ENCODE assay signal across 9 cellular contexts in the genomic region with DNA sequence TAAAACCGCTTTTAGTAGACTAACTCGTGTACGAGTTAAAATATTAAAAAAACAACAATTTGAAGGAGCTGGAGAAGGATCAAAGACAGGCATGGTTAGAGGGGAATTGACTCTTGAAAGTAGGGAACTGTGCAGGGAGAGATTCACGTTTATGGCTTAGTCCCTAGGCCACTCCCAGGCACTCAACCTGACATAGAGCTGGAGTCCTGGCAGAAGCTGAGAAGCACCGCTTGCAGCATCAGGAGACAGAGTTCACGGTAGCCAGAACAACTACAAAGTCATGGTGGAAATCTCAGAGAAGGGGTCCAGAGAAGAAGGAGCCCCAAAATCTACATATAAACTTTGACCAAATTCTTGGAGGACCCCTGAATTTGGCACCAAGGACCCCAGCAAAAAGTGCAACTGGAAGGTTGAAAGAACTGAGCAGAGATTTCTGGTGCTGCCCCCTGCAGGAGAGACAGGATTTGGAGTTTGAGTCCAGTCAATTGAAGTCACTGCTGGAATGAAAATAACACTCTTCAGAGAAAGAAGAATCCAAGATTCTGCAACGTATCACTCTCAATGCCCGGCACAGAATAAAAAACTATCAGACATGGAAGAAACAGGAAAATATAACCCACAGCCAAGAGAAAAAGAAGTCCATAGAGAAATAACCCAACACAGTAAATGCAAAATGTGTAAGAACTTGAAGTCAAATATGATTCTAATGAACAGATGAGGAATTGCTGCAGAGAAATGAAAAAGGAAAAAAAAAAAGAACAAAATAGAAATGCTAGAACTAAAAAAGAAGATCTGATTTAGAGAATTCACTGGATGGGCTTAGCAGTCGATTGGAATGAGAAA.
DNase-seq lines count a peak whose midpoint lies in the region; ATAC-seq and TF ChIP-seq lines count a peak whose summit lies in the region.
"Had no signal": no experiment of that assay in that cellular context is flagged by ENCODE, and none has a peak within 500 bp of the region (broad histone marks: within the 10 kb centered on the region; RNA-seq: fewer than 3 reads in every experiment).

No MANE protein-coding gene starts in this region.

- no peak overlapping the region for H3T11ph ChIP-seq in H9 (ENCODE audit: low read length)

- H4K8ac ChIP-seq in H9 (replicated peaks; ENCODE audit: insufficient read length, low read depth, low read length): no peak overlapping the region

- H3K79me1 ChIP-seq in H9 (ENCODE audit: insufficient read depth, low read depth, low read length, poor library complexity, severe bottlenecking): no peaks in the 10 kb centered on the region

- H2BK120ac ChIP-seq in H9 (ENCODE audit: low read depth, low read length, poor library complexity, severe bottlenecking): no peak overlapping the region

- H3K36me3 Mint-ChIP-seq in CD14-positive monocyte (no peaks in the 10 kb centered on the region), H9 (ENCODE audit: insufficient read depth in 1 of 3, low read depth in 3 of 3) (no peaks in the 10 kb centered on the region)
- H3K36me3 Mint-ChIP-seq: naive B cell had no signal

- no peak overlapping the region for H3K4me2 ChIP-seq in H9 (ENCODE audit: insufficient read depth, insufficient read length, low read length)

- DNase-seq in CD14-positive monocyte (ENCODE audit: low spot score): no peak
- DNase-seq in H9: peak; percentile 60
- DNase-seq in WERI-Rb-1: peak; percentile 58
- peak; percentile 58 for DNase-seq in transverse colon
- no peak for DNase-seq in effector memory CD4-positive, alpha-beta T cell
- DNase-seq: naive B cell had no signal

- H3K4me3 ChIP-seq in WERI-Rb-1 (ENCODE audit: low read depth, low read length) (no peak overlapping the region), iPS-15b (ENCODE audit: low read depth, low read length) (peak overlapping the region; percentile 21), transverse colon (peak overlapping the region in 1 of 4 donors; percentile 23)
- H3K4me3 ChIP-seq in effector memory CD4-positive, alpha-beta T cell (ENCODE audit: insufficient read depth, low read depth, low read length, poor library complexity, severe bottlenecking): no peak overlapping the region

- H2BK5ac ChIP-seq in H9 (ENCODE audit: insufficient read length, low read length): no peak overlapping the region

- ATAC-seq in HG03439 (IDR thresholded peaks at IDR 0.05; ENCODE audit: unreplicated experiment) (no peak), HG03045 (IDR thresholded peaks at IDR 0.05; ENCODE audit: unreplicated experiment) (no peak)

- no peak overlapping the region for H2BK12ac ChIP-seq in H9 (ENCODE audit: insufficient read length, low read depth, low read length)

- H3K23ac ChIP-seq in H9 (ENCODE audit: insufficient read length, low read depth, low read length): no peak overlapping the region

- WGBS in H9 (ENCODE audit: extremely low coverage, insufficient read length, low lambda C conversion rate): no CpG with 5 or more reads among the region's 9 CpGs
- WGBS in transverse colon (ENCODE audit: low coverage in 1 of 2), 2 donors: 39 to 45% methylated on average over 7 to 9 of the region's 9 CpGs

- no peak overlapping the region for H3K9ac ChIP-seq in H9 (ENCODE audit: extremely low read depth, insufficient read length, low read length)
- peak overlapping the region; percentile 38 for H3K9ac ChIP-seq in iPS-15b (ENCODE audit: low read depth, low read length)

- no peaks in the 10 kb centered on the region for H4K20me1 ChIP-seq in H9 (ENCODE audit: control insufficient read depth, insufficient read depth, insufficient read length)

- H3K18ac ChIP-seq in H9 (ENCODE audit: insufficient read length, low read depth, low read length): no peak overlapping the region

- no peak overlapping the region for H3K14ac ChIP-seq in H9 (ENCODE audit: insufficient read depth, low read length)

- no peak for TF ChIP-seq POLR2A in transverse colon (IDR thresholded peaks at IDR 0.05)

- H3K4me1 ChIP-seq in H9 (ENCODE audit: insufficient read depth, low read length) (no peaks in the 10 kb centered on the region; the same call in 1 of the 2 replicates), iPS-15b (ENCODE audit: control insufficient read depth, insufficient read depth, low read length) (no peaks in the 10 kb centered on the region), transverse colon (peaks cover 0 to 5% (median 0%) of the 10 kb centered on the region in 4 donors)
- H3K4me1 ChIP-seq in effector memory CD4-positive, alpha-beta T cell (ENCODE audit: control insufficient read depth, insufficient read depth, low read length, poor library complexity, severe bottlenecking): no peaks in the 10 kb centered on the region

- H2AK5ac ChIP-seq in H9 (ENCODE audit: insufficient read length, low read length): no peak overlapping the region

- TF ChIP-seq EP300 in transverse colon (IDR thresholded peaks at IDR 0.05; ENCODE audit: low read depth): no peak

- TF ChIP-seq CTCF in CD14-positive monocyte (IDR thresholded peaks at IDR 0.05) (peak; percentile 63), H9 (conservative IDR thresholded peaks at IDR 0.05) (peak; percentile 88), WERI-Rb-1 (IDR thresholded peaks at IDR 0.05; ENCODE audit: low read depth, low read length) (peak; percentile 66), transverse colon (IDR thresholded peaks at IDR 0.05) (peak; percentile 45 to 66 (median 59))

- no peak overlapping the region for H2BK20ac ChIP-seq in H9 (ENCODE audit: low read depth, low read length, poor library complexity, severe bottlenecking)

- no peaks in the 10 kb centered on the region for H3K23me2 ChIP-seq in H9 (ENCODE audit: insufficient read length, low read depth, low read length, poor library complexity, severe bottlenecking)

- H3K79me2 ChIP-seq in H9 (ENCODE audit: insufficient read depth, low read length): no peaks in the 10 kb centered on the region

- H3K4me3 Mint-ChIP-seq in CD14-positive monocyte (no peak overlapping the region), H9 (no peak overlapping the region)
- H3K4me3 Mint-ChIP-seq: naive B cell had no signal

- no peak overlapping the region for H4K5ac ChIP-seq in H9 (ENCODE audit: insufficient read length, low read depth, low read length)

- no peak overlapping the region for H3K56ac ChIP-seq in H9 (ENCODE audit: insufficient read length, low read depth, low read length)

- H3K27me3 Mint-ChIP-seq in CD14-positive monocyte (ENCODE audit: low read depth in 3 of 3) (peaks cover 2 to 9% (median 6%) of the 10 kb centered on the region in 3 donors), H9 (ENCODE audit: low read depth) (peaks cover 2% of the 10 kb centered on the region)

- no peak overlapping the region for H4K91ac ChIP-seq in H9 (ENCODE audit: insufficient read length, low read depth, low read length)

- H2BK15ac ChIP-seq in H9 (ENCODE audit: low read depth, low read length): no peak overlapping the region

- intact Hi-C loops in CD14-positive monocyte (cut with micrococcal nuclease): no loop called here
- intact Hi-C loops in transverse colon (cut with DNase I; ENCODE audit: low total_unique reads): no loop called here

- H3K27ac Mint-ChIP-seq in CD14-positive monocyte (no peak overlapping the region), H9 (no peak overlapping the region)

- peak overlapping the region; percentile 86 for H2AFZ ChIP-seq in H9 (ENCODE audit: low read length)

- H3K27ac ChIP-seq in H9 (ENCODE audit: insufficient read length, low read depth, low read length): no peak overlapping the region
- H3K27ac ChIP-seq in WERI-Rb-1: no peak overlapping the region
- H3K27ac ChIP-seq in transverse colon: no peak overlapping the region
- H3K27ac ChIP-seq in effector memory CD4-positive, alpha-beta T cell (ENCODE audit: insufficient read depth, low read length, poor library complexity, severe bottlenecking): no peak overlapping the region

- no peaks in the 10 kb centered on the region for H3K27me3 ChIP-seq in H9 (ENCODE audit: insufficient read depth, low read length)
- no peaks in the 10 kb centered on the region for H3K27me3 ChIP-seq in WERI-Rb-1 (ENCODE audit: insufficient read depth, low read depth, severe bottlenecking)
- H3K27me3 ChIP-seq in iPS-15b (ENCODE audit: control insufficient read depth, insufficient read depth, low read length): no peaks in the 10 kb centered on the region
- H3K27me3 ChIP-seq in transverse colon: no peaks in the 10 kb centered on the region
- no peaks in the 10 kb centered on the region for H3K27me3 ChIP-seq in effector memory CD4-positive, alpha-beta T cell (replicated peaks; ENCODE audit: control insufficient read depth, insufficient read depth, low read length, poor library complexity, severe bottlenecking)

- H3K4ac ChIP-seq in H9 (ENCODE audit: low read depth, low read length): no peak overlapping the region

- H3K9me3 ChIP-seq in H9 (ENCODE audit: control insufficient read depth, low read depth, low read length): no peaks in the 10 kb centered on the region
- no peaks in the 10 kb centered on the region for H3K9me3 ChIP-seq in WERI-Rb-1 (ENCODE audit: severe bottlenecking)
- no peaks in the 10 kb centered on the region for H3K9me3 ChIP-seq in iPS-15b (ENCODE audit: control insufficient read depth, insufficient read depth, low read length)
- no peaks in the 10 kb centered on the region for H3K9me3 ChIP-seq in transverse colon
- H3K9me3 ChIP-seq in effector memory CD4-positive, alpha-beta T cell (ENCODE audit: control insufficient read depth, low read length): no peaks in the 10 kb centered on the region

- H3K36me3 ChIP-seq in WERI-Rb-1 (no peaks in the 10 kb centered on the region), iPS-15b (ENCODE audit: control insufficient read depth, insufficient read depth, low read length) (no peaks in the 10 kb centered on the region), transverse colon (no peaks in the 10 kb centered on the region)
- H3K36me3 ChIP-seq in effector memory CD4-positive, alpha-beta T cell (ENCODE audit: control insufficient read depth, insufficient read depth, low read length): no peaks in the 10 kb centered on the region

- no peaks in the 10 kb centered on the region for H3K4me1 Mint-ChIP-seq in CD14-positive monocyte
- H3K4me1 Mint-ChIP-seq in H9: peaks cover 0 to 6% of the 10 kb centered on the region in 2 experiments; a peak in 2 of 4 replicates
- H3K4me1 Mint-ChIP-seq: naive B cell had no signal

- in situ Hi-C loops in transverse colon (cut with MboI; ENCODE audit: low pct_ligation_motif_present in 1 of 4, low pct_unique_long_range_greater_than_20kb in 1 of 4, low sequenced_read_pairs in 3 of 4): no loop called here

- H3K9me3 Mint-ChIP-seq in CD14-positive monocyte: no peaks in the 10 kb centered on the region
- H3K9me3 Mint-ChIP-seq in H9: peaks cover 0 to 5% of the 10 kb centered on the region in 2 experiments; a peak in 2 of 5 replicates

Comparison
In these comparisons a context has a peak if more than half of its experiments do, and no peak if none do; other contexts are left out.
1. DNase-seq: peak in H9 (single experiment), WERI-Rb-1 (single experiment) and transverse colon (single experiment); none in CD14-positive monocyte (single experiment) and effector memory CD4-positive, alpha-beta T cell (0 of 3).
2. Peak in every context shown above with its lines, with median percentiles within 50 percentile points of each other: CTCF ChIP-seq.